8 cellular contexts compared by ENCODE assay signal in the genomic region with DNA sequence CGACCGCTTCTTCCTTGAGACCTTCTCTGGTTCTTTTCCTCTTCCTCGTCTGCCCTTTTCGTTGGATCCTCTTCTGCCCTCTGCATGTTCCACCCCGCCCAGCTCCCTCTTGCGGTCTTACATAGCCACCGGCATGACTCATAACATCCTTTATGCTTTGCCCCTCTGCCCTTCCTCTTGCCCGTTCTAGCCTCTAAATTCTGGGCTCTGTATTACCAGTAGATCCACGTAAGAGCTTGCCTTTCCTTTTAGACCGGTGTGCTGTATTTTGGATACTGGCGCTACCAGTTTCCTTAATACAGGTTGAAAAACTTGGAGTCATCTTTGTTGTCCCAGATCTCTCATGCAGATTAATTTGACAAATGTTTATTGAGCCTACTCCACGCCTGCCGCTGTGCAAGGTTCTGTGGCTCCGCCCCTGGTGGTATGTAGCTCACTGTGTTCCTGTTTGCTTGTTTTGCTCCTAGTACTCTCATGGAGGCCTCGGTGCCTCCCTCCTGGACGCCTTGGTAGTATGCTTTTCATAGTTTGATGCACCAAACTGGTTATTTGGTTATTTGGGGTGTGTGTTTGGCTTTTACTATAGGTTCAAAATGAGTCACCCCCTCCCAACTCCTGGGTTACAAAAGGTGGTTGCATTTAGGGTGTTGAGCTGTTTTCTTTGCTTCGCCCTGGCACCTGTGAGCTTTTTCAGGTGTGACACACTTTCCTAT. TPM values are rescaled to one million over a fixed set of nuclear protein-coding genes. Genes with fewer than 3 reads are reported as not detected.
DNase-seq lines count a peak whose midpoint lies in the region; ATAC-seq and TF ChIP-seq lines count a peak whose summit lies in the region.

No MANE protein-coding gene starts in this region.

- H3K9ac ChIP-seq in DND-41 (ENCODE audit: low read depth, low read length), result peak overlapping the region; percentile 96

- peak; percentile 71 for TF ChIP-seq CTCF in DND-41 (IDR thresholded peaks at IDR 0.05; ENCODE audit: borderline replicate concordance, extremely low read depth, low read length, poor library complexity, severe bottlenecking)
- peak; percentile 35; the same call in 1 of the 2 replicates for TF ChIP-seq CTCF in LNCAP (IDR thresholded peaks at IDR 0.05)
- TF ChIP-seq CTCF in heart right ventricle (IDR thresholded peaks at IDR 0.05), result peak; percentile 3 to 66 (median 44)
- TF ChIP-seq CTCF in psoas muscle (IDR thresholded peaks at IDR 0.05), result peak; percentile 38

- H3K4me3 ChIP-seq in DND-41 (ENCODE audit: low read depth in 1 of 2, low read length in 2 of 2) (peak overlapping the region; percentile 51 to 87), heart right ventricle (peak overlapping the region; percentile 75 to 93 (median 83)), psoas muscle (peak overlapping the region; percentile 93), aorta (ENCODE audit: low read length in 2 of 2) (no peak overlapping the region)

- peak overlapping the region; percentile 97 for H3K27ac ChIP-seq in DND-41 (ENCODE audit: low read length)
- peak overlapping the region; percentile 57 to 97 (median 93) for H3K27ac ChIP-seq in heart right ventricle
- peak overlapping the region; percentile 100 for H3K27ac ChIP-seq in psoas muscle
- H3K27ac ChIP-seq in aorta (ENCODE audit: low read depth in 1 of 2, low read length in 2 of 2), result no peak overlapping the region

- peaks cover 71% of the 10 kb centered on the region for H3K79me2 ChIP-seq in DND-41 (ENCODE audit: insufficient read depth, low read length)

- H2AFZ ChIP-seq in DND-41 (ENCODE audit: low read depth, low read length), result peak overlapping the region; percentile 41; the same call in 1 of the 2 replicates

- peak overlapping the region; percentile 98 for H3K27ac Mint-ChIP-seq in activated naive CD8-positive, alpha-beta T cell treated with anti-CD3 and anti-CD28 coated beads, Interleukin-2, amount 50 U/mL, for 24 hours

- peak; percentile 80 for ATAC-seq in DND-41 (ENCODE audit: insufficient read depth, low read depth)
- ATAC-seq in GM21825 (IDR thresholded peaks at IDR 0.05; ENCODE audit: unreplicated experiment), result peak; percentile 64
- ATAC-seq in SK-N-SH treated with all-trans-retinoic acid at 6 μM for 48 hours, result peak; percentile 87
- ATAC-seq in activated naive CD8-positive, alpha-beta T cell treated with anti-CD3 and anti-CD28 coated beads, Interleukin-2, amount 50 U/mL, for 24 hours, result peak; percentile 77
- peak; percentile 53 to 79 (median 74) for ATAC-seq in heart right ventricle
- ATAC-seq in psoas muscle, result peak; percentile 79 to 88 (median 81)
- ATAC-seq in aorta (ENCODE audit: low FRiP score), result peak; percentile 45

- no peaks in the 10 kb centered on the region for H3K27me3 ChIP-seq in DND-41 (ENCODE audit: insufficient read depth, low read length, poor library complexity)
- H3K27me3 ChIP-seq in heart right ventricle, result no peaks in the 10 kb centered on the region
- no peaks in the 10 kb centered on the region for H3K27me3 ChIP-seq in psoas muscle (ENCODE audit: insufficient read depth in 3 of 3, low read length in 2 of 3)
- H3K27me3 ChIP-seq in aorta (ENCODE audit: control insufficient read depth in 1 of 2, insufficient read depth in 2 of 2, low read length in 1 of 2), result no peaks in the 10 kb centered on the region

- H3K4me1 Mint-ChIP-seq in activated naive CD8-positive, alpha-beta T cell treated with anti-CD3 and anti-CD28 coated beads, Interleukin-2, amount 50 U/mL, for 24 hours, result peaks cover 55% of the 10 kb centered on the region

- peaks cover 54% of the 10 kb centered on the region for H3K36me3 Mint-ChIP-seq in activated naive CD8-positive, alpha-beta T cell treated with anti-CD3 and anti-CD28 coated beads, Interleukin-2, amount 50 U/mL, for 24 hours (ENCODE audit: low read depth)

- H3K4me2 ChIP-seq in DND-41 (ENCODE audit: insufficient read depth, low read length), result peak overlapping the region; percentile 89

- H3K9me3 Mint-ChIP-seq in activated naive CD8-positive, alpha-beta T cell treated with anti-CD3 and anti-CD28 coated beads, Interleukin-2, amount 50 U/mL, for 24 hours, result no peaks in the 10 kb centered on the region

- intact Hi-C loops in heart right ventricle (cut with DNase I) (loop anchor here in 4 of 10 donors (2.0 to 10.0 kb wide), 4 partner anchors 19 to 199 kb away; partner anchors contain the start of genes LNX2 (in 2 of the 4), POLR1D (in 2 of the 4) and MTIF3 (in 1 of the 4)), psoas muscle (cut with DNase I) (loop anchor here (2.0 to 10.0 kb wide), 4 partner anchors 19 to 199 kb away; partner anchors contain the start of genes RPL21 (in 2 of the 2), LNX2 (in 1 of the 2) and POLR1D (in 1 of the 2)), aorta (cut with DNase I) (loop anchor here (2.0 to 10.0 kb wide), 2 partner anchors 25 to 151 kb away; partner anchors contain the start of genes MTIF3 (in 1 of the 2) and RASL11A (in 1 of the 2))

- DNase-seq in DND-41, result peak; percentile 87
- peak; percentile 73 for DNase-seq in activated naive CD8-positive, alpha-beta T cell treated with anti-CD3 and anti-CD28 coated beads, Interleukin-2, amount 50 U/mL, for 24 hours
- DNase-seq in heart right ventricle, result peak; percentile 64 to 75
- DNase-seq in psoas muscle, result peak; percentile 74 to 88
- DNase-seq in aorta, result peak; percentile 81 to 85

- H3K4me1 ChIP-seq in DND-41 (ENCODE audit: insufficient read depth, low read length) (peaks cover 69% of the 10 kb centered on the region), heart right ventricle (peaks cover 16 to 46% (median 36%) of the 10 kb centered on the region in 9 donors), psoas muscle (peaks cover 31% of the 10 kb centered on the region), aorta (ENCODE audit: control insufficient read depth in 1 of 2, insufficient read depth in 2 of 2, low read length in 2 of 2) (peaks cover 2 to 3% of the 10 kb centered on the region in 2 donors)

- no peaks in the 10 kb centered on the region for H3K9me3 ChIP-seq in DND-41 (ENCODE audit: insufficient read depth, low read length, severe bottlenecking)
- no peaks in the 10 kb centered on the region for H3K9me3 ChIP-seq in heart right ventricle
- no peaks in the 10 kb centered on the region for H3K9me3 ChIP-seq in psoas muscle
- no peaks in the 10 kb centered on the region for H3K9me3 ChIP-seq in aorta (ENCODE audit: control insufficient read depth, low read length)

- H3K27me3 Mint-ChIP-seq in activated naive CD8-positive, alpha-beta T cell treated with anti-CD3 and anti-CD28 coated beads, Interleukin-2, amount 50 U/mL, for 24 hours, result no peaks in the 10 kb centered on the region

- H3K4me3 Mint-ChIP-seq in activated naive CD8-positive, alpha-beta T cell treated with anti-CD3 and anti-CD28 coated beads, Interleukin-2, amount 50 U/mL, for 24 hours, result peak overlapping the region; percentile 93

- WGBS in heart right ventricle, 2 donors, result 24 to 30% methylated on average over 17 of the region's 17 CpGs
- WGBS in psoas muscle, 3 donors, result 20 to 31% (median 25%) methylated on average over 17 of the region's 17 CpGs
- WGBS in aorta, 2 donors, result 49 to 54% methylated on average over 17 of the region's 17 CpGs

- H3K36me3 ChIP-seq in DND-41 (ENCODE audit: insufficient read depth, low read length), result peaks cover 59% of the 10 kb centered on the region
- peaks cover 0 to 42% (median 21%) of the 10 kb centered on the region in 9 donors for H3K36me3 ChIP-seq in heart right ventricle
- H3K36me3 ChIP-seq in psoas muscle (ENCODE audit: insufficient read depth in 1 of 2, low read depth in 1 of 2), result peaks cover 3 to 43% of the 10 kb centered on the region in 2 donors
- peaks cover 0 to 2% of the 10 kb centered on the region in 2 donors for H3K36me3 ChIP-seq in aorta (ENCODE audit: control insufficient read depth in 1 of 2, insufficient read depth in 2 of 2, low read length in 1 of 2)

- H4K20me1 ChIP-seq in DND-41 (ENCODE audit: insufficient read depth, low read length), result peaks cover 36% of the 10 kb centered on the region

TF ChIP-seq in SK-N-SH treated with all-trans-retinoic acid at 6 μM for 48 hours, 23 proteins besides CTCF, POLR2A, EP300 and RAD21 (continues in another document):
- TF ChIP-seq CSDC2 (CRISPR knock-in tag; IDR thresholded peaks at IDR 0.05), result no peak
- TF ChIP-seq, protein P1, sequence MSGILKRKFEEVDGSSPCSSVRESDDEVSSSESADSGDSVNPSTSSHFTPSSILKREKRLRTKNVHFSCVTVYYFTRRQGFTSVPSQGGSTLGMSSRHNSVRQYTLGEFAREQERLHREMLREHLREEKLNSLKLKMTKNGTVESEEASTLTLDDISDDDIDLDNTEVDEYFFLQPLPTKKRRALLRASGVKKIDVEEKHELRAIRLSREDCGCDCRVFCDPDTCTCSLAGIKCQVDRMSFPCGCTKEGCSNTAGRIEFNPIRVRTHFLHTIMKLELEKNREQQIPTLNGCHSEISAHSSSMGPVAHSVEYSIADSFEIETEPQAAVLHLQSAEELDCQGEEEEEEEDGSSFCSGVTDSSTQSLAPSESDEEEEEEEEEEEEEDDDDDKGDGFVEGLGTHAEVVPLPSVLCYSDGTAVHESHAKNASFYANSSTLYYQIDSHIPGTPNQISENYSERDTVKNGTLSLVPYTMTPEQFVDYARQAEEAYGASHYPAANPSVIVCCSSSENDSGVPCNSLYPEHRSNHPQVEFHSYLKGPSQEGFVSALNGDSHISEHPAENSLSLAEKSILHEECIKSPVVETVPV (CRISPR knock-in tag; IDR thresholded peaks at IDR 0.05), result no peak
- TF ChIP-seq OSR1 (CRISPR knock-in tag; IDR thresholded peaks at IDR 0.05), result no peak
- no peak for TF ChIP-seq ZNF8 (CRISPR knock-in tag; IDR thresholded peaks at IDR 0.05)
- TF ChIP-seq CREB5 (CRISPR knock-in tag; IDR thresholded peaks at IDR 0.05; ENCODE audit: low read depth), result no peak
- no peak for TF ChIP-seq ISL1 (CRISPR knock-in tag; IDR thresholded peaks at IDR 0.05)

RNA-seq across cellular contexts. Expression of gene GTF3A, which starts 1.7 kb away (rescaled TPM):
- total RNA-seq in heart right ventricle (100 to 1,000 TPM; 137 to 262 (median 160) TPM), psoas muscle (100 to 1,000 TPM; 141 to 201 (median 159) TPM), aorta (10 to 100 TPM; 62.1 to 68.5 TPM)
- polyA plus RNA-seq in heart right ventricle (100 to 1,000 TPM; 280 to 848 TPM), psoas muscle (100 to 1,000 TPM; 228 to 285 (median 231) TPM), aorta (100 to 1,000 TPM in 1 of 2 donors, 10 to 100 TPM in 1; 75.4 to 191 TPM)

RNA-seq across cellular contexts. Expression of gene MTIF3, which starts 24.3 kb away (rescaled TPM):
- 100 to 1,000 TPM; 103 to 207 (median 121) TPM for total RNA-seq in heart right ventricle
- 100 to 1,000 TPM; 127 to 217 TPM for polyA plus RNA-seq in heart right ventricle
- total RNA-seq in psoas muscle, result 10 to 100 TPM; 48.1 to 72.4 (median 64.9) TPM
- 100 to 1,000 TPM in 2 of 3 donors, 10 to 100 TPM in 1; 84.8 to 166 (median 108) TPM for polyA plus RNA-seq in psoas muscle
- 10 to 100 TPM; 26.8 to 43.8 TPM for total RNA-seq in aorta
- 10 to 100 TPM; 78.7 to 80.0 TPM for polyA plus RNA-seq in aorta

Comparison
In these comparisons a context has a peak if more than half of its experiments do, and no peak if none do; other contexts are left out.
1. H3K27ac ChIP-seq: peak in DND-41 (single experiment), heart right ventricle (10 of 10) and psoas muscle (single experiment); none in aorta (0 of 2).
2. H3K4me3 ChIP-seq: peak in DND-41 (2 of 2), heart right ventricle (10 of 10) and psoas muscle (single experiment); none in aorta (0 of 2).
3. Peak in every context shown above with its lines, with median percentiles within 50 percentile points of each other: ATAC-seq, DNase-seq and CTCF ChIP-seq.